In the genomic region with DNA sequence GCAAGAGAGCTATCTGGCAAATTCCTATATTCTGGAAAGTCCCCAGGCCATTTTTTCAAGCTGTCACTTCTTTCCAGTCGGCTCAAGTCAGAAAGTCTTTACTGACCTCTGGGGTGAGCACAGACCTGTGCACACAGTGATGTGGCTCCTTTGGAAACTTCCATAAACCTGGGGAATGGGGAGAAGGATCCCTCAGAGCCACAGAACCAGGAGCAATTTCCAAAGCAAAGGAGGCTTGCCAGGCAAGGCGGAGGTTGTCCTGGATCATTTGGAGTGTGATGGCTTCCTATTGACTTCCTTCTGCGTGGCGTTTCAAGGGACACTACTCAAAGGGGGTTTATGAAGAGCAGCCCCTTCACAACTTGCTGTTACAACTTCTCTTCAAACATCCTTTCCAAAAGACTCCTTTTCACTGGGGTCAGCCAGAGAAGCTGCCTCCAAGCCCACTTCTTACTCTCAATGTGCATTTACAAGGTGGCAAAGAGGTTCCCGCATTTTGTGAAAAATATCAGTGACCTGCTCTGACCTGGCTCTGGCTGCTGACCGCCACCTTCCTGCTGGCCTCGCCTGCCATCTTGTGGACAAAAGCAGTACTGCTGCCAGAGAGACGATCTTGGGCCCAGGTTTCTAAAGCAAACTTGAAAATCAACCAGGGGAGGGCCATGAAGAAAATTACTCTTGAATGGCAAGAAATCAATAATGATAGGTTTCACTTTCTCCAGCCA, we compare ENCODE assay signal across 8 cellular contexts. TPM values are rescaled to one million over a fixed set of nuclear protein-coding genes. Genes with fewer than 3 reads are reported as not detected.
DNase-seq lines count a peak whose midpoint lies in the region; ATAC-seq, FAIRE-seq and TF ChIP-seq lines count a peak whose summit lies in the region.

No MANE protein-coding gene starts in this region.

- H3K4me3 Mint-ChIP-seq in activated T-cell treated with anti-CD3 and anti-CD28 coated beads, Interleukin-2, amount 50 U/mL, for 72 hours = no peak overlapping the region
- H3K4me3 Mint-ChIP-seq in neural crest cell = no peak overlapping the region

- H3K4me1 Mint-ChIP-seq in activated T-cell treated with anti-CD3 and anti-CD28 coated beads, Interleukin-2, amount 50 U/mL, for 72 hours (ENCODE audit: low read depth) = peaks cover 17% of the 10 kb centered on the region
- peaks cover 9% of the 10 kb centered on the region for H3K4me1 Mint-ChIP-seq in neural crest cell

- peak; percentile 37 for DNase-seq in DMS79 treated with DMSO at 0.1 percent for 48 hours (lab: John Stamatoyannopoulos, UW)
- no peak for DNase-seq in DMS79 (lab: John Stamatoyannopoulos, UW)
- peak; percentile 25 for DNase-seq in RCC 7860 (ENCODE audit: low spot score)
- DNase-seq in activated T-cell treated with anti-CD3 and anti-CD28 coated beads, Interleukin-2, amount 50 U/mL, for 72 hours = peak; percentile 75 to 87
- peak; percentile 75 for DNase-seq in fibroblast of the aortic adventitia (ENCODE audit: low read depth)
- peak; percentile 92 for DNase-seq in neural crest cell (ENCODE audit: low read depth, low spot score)
- DNase-seq in stromal cell of bone marrow (ENCODE audit: low read depth) = peak; percentile 34

- peak; percentile 100 for TF ChIP-seq CTCF in fibroblast of the aortic adventitia (IDR thresholded peaks at IDR 0.05; ENCODE audit: insufficient read depth, low read length)
- peak; percentile 99 for TF ChIP-seq CTCF in neural crest cell (conservative IDR thresholded peaks at IDR 0.05)

- ATAC-seq in HG03439 (IDR thresholded peaks at IDR 0.05; ENCODE audit: unreplicated experiment) = peak; percentile 54
- peak; percentile 70 to 76 for ATAC-seq in activated T-cell treated with anti-CD3 and anti-CD28 coated beads, Interleukin-2, amount 50 U/mL, for 72 hours (replicated peaks in 1 of 2)

- peak overlapping the region; percentile 81 for H3K27ac Mint-ChIP-seq in activated T-cell treated with anti-CD3 and anti-CD28 coated beads, Interleukin-2, amount 50 U/mL, for 72 hours
- H3K27ac Mint-ChIP-seq in neural crest cell (ENCODE audit: unreplicated experiment) = no peak overlapping the region

- FAIRE-seq in RCC 7860 (lab: Jason Lieb, UNC) = no peak

- H3K4me3 ChIP-seq in fibroblast of the aortic adventitia (ENCODE audit: low read depth, low read length) = no peak overlapping the region

- no peaks in the 10 kb centered on the region for H3K36me3 Mint-ChIP-seq in activated T-cell treated with anti-CD3 and anti-CD28 coated beads, Interleukin-2, amount 50 U/mL, for 72 hours (ENCODE audit: insufficient read depth in 2 of 2)
- no peaks in the 10 kb centered on the region for H3K36me3 Mint-ChIP-seq in neural crest cell (ENCODE audit: low read depth)

- H3K27me3 Mint-ChIP-seq in activated T-cell treated with anti-CD3 and anti-CD28 coated beads, Interleukin-2, amount 50 U/mL, for 72 hours (ENCODE audit: low read depth) = no peaks in the 10 kb centered on the region
- peaks cover 2% of the 10 kb centered on the region for H3K27me3 Mint-ChIP-seq in neural crest cell (ENCODE audit: low read depth)

- H3K9me3 Mint-ChIP-seq in activated T-cell treated with anti-CD3 and anti-CD28 coated beads, Interleukin-2, amount 50 U/mL, for 72 hours = no peaks in the 10 kb centered on the region
- H3K9me3 Mint-ChIP-seq in neural crest cell = no peaks in the 10 kb centered on the region

RNA-seq across cellular contexts. Expression of a gene that starts 18.2 kb away (rescaled TPM):
- total RNA-seq in activated T-cell treated with anti-CD3 and anti-CD28 coated beads, Interleukin-2, amount 50 U/mL, for 72 hours = not detected
- total RNA-seq in fibroblast of the aortic adventitia (ENCODE audit: low replicate concordance) (not detected in 2 replicates), neural crest cell (not detected in 2 replicates)
